ENCODE assay signal across 26 cellular contexts in genomic region chr7:9681284-9681683, GRCh38.
"Had no signal": no experiment of that assay in that cellular context is flagged by ENCODE, and none has a peak within 500 bp of the region (broad histone marks: within the 10 kb centered on the region; RNA-seq: fewer than 3 reads in every experiment).

No MANE protein-coding gene starts in this region.

- DNase-seq: colonic mucosa; cortex of kidney; effector CD8-positive, alpha-beta T cell; effector memory CD8-positive, alpha-beta T cell; endodermal cell; erythroblast; esophagus squamous epithelium; foreskin fibroblast; foreskin melanocyte; gastrocnemius medialis; glutamatergic neuron; head of caudate nucleus; heart right ventricle; hippocampal formation; left cardiac atrium; left lung; left ventricle myocardium superior; lower lobe of right lung; mesenchymal stem cell; mucosa of descending colon; naive B cell had no signal

- ATAC-seq: effector memory CD8-positive, alpha-beta T cell; esophagus mucosa; gastrocnemius medialis; heart right ventricle; left cardiac atrium; left lung; left ventricle myocardium superior; lower lobe of right lung; mucosa of descending colon had no signal

- H3K4me1 ChIP-seq: colonic mucosa, esophagus squamous epithelium, gastrocnemius medialis, heart right ventricle, left lung, lower lobe of right lung had no signal

- H3K4me3 ChIP-seq: colonic mucosa, esophagus squamous epithelium, gastrocnemius medialis, heart right ventricle, left lung, lower lobe of right lung, mucosa of descending colon had no signal

- H3K27ac ChIP-seq: colonic mucosa, epithelial cell of prostate, esophagus squamous epithelium, gastrocnemius medialis, heart right ventricle, left lung, lower lobe of right lung had no signal

- FAIRE-seq: endometrium, islet of Langerhans, keratinocyte had no signal

- H3K27me3 ChIP-seq: colonic mucosa, esophagus squamous epithelium, gastrocnemius medialis, heart right ventricle, left lung had no signal

- H3K36me3 ChIP-seq: colonic mucosa, esophagus squamous epithelium, gastrocnemius medialis, heart right ventricle, left lung, lower lobe of right lung had no signal

- H3K9me3 ChIP-seq: colonic mucosa, esophagus squamous epithelium, gastrocnemius medialis, lower lobe of right lung had no signal
